In genomic region chr13:113898391-113898790, GRCh38 we compare ENCODE assay signal across 19 cellular contexts.
"Had no signal": no experiment of that assay in that cellular context is flagged by ENCODE, and none has a peak within 500 bp of the region (broad histone marks: within the 10 kb centered on the region; RNA-seq: fewer than 3 reads in every experiment).

No MANE protein-coding gene starts in this region.

- H3K27ac ChIP-seq: left lung, skin epidermis had no signal

- H3K4me1 ChIP-seq: left lung had no signal

- H3K27ac Mint-ChIP-seq: activated B cell treated with CpG ODN at 0.5 μM for 24 hours; activated CD4-positive, alpha-beta T cell treated with anti-CD3 and anti-CD28 coated beads, Interleukin-2, amount 10 ng/mL, durations not matched to agents 24 days and 14 days; activated naive CD4-positive, alpha-beta T cell treated with anti-CD3 and anti-CD28 coated beads, Interleukin-2, amount 50 U/mL, for 72 hours; activated T-cell treated with anti-CD3 and anti-CD28 coated beads, Interleukin-2, amount 50 U/mL, for 24 hours; brain; dendritic cell treated with granulocyte-macrophage colony-stimulating factor and Interleukin-4, amounts not matched to agents 40 ng/mL and 50 ng/mL, for 4 days; effector memory CD8-positive, alpha-beta T cell; natural killer cell; T-helper 2 cell treated with Interferon-gamma antibody and Interleukin-4, amounts not matched to agents 5 μg/mL and 100 μg/mL, for 36 hours had no signal

- H3K4me3 ChIP-seq: gastroesophageal sphincter, left lung, mucosa of descending colon, skin epidermis, tibial nerve had no signal

- H3K36me3 Mint-ChIP-seq: activated naive CD4-positive, alpha-beta T cell treated with anti-CD3 and anti-CD28 coated beads, Interleukin-2, amount 50 U/mL, for 72 hours; brain; natural killer cell had no signal

- H3K9me3 ChIP-seq: gastroesophageal sphincter, left lung, mucosa of descending colon had no signal

- H3K4me1 Mint-ChIP-seq: activated B cell treated with CpG ODN at 0.5 μM for 24 hours; activated CD4-positive, alpha-beta T cell treated with anti-CD3 and anti-CD28 coated beads, Interleukin-2, amount 10 ng/mL, durations not matched to agents 24 days and 14 days; natural killer cell had no signal

- DNase-seq: activated B cell treated with CpG ODN at 0.5 μM for 24 hours; activated CD4-positive, alpha-beta T cell treated with anti-CD3 and anti-CD28 coated beads, Interleukin-2, amount 10 ng/mL, durations not matched to agents 24 days and 14 days; activated gamma-delta T cell; activated T-cell treated with anti-CD3 and anti-CD28 coated beads, Interleukin-2, amount 50 U/mL, for 24 hours; amygdala; effector memory CD8-positive, alpha-beta T cell; kidney; left lung; mucosa of descending colon; natural killer cell; stimulated activated CD4-positive, alpha-beta T cell treated with anti-CD3 and anti-CD28 coated beads, Interleukin-4, amount 100 ng/mL, for 24 hours; stimulated activated naive CD4-positive, alpha-beta T cell had no signal

- H3K9me3 Mint-ChIP-seq: activated B cell treated with CpG ODN at 0.5 μM for 24 hours; activated CD4-positive, alpha-beta T cell treated with anti-CD3 and anti-CD28 coated beads, Interleukin-2, amount 10 ng/mL, durations not matched to agents 24 days and 14 days; activated naive CD4-positive, alpha-beta T cell treated with anti-CD3 and anti-CD28 coated beads, Interleukin-2, amount 50 U/mL, for 72 hours; activated T-cell treated with anti-CD3 and anti-CD28 coated beads, Interleukin-2, amount 50 U/mL, for 24 hours; dendritic cell treated with granulocyte-macrophage colony-stimulating factor and Interleukin-4, amounts not matched to agents 40 ng/mL and 50 ng/mL, for 4 days; effector memory CD8-positive, alpha-beta T cell; natural killer cell; T-helper 2 cell treated with Interferon-gamma antibody and Interleukin-4, amounts not matched to agents 5 μg/mL and 100 μg/mL, for 36 hours had no signal

- H3K36me3 ChIP-seq: gastroesophageal sphincter, left lung, tibial nerve had no signal

- H3K27me3 ChIP-seq: gastroesophageal sphincter, tibial nerve had no signal

- H3K4me3 Mint-ChIP-seq: activated B cell treated with CpG ODN at 0.5 μM for 24 hours; activated CD4-positive, alpha-beta T cell treated with anti-CD3 and anti-CD28 coated beads, Interleukin-2, amount 10 ng/mL, durations not matched to agents 24 days and 14 days; activated T-cell treated with anti-CD3 and anti-CD28 coated beads, Interleukin-2, amount 50 U/mL, for 24 hours; brain; dendritic cell treated with granulocyte-macrophage colony-stimulating factor and Interleukin-4, amounts not matched to agents 40 ng/mL and 50 ng/mL, for 4 days; effector memory CD8-positive, alpha-beta T cell; natural killer cell; T-helper 2 cell treated with Interferon-gamma antibody and Interleukin-4, amounts not matched to agents 5 μg/mL and 100 μg/mL, for 36 hours had no signal

- ATAC-seq: activated naive CD4-positive, alpha-beta T cell treated with anti-CD3 and anti-CD28 coated beads, Interleukin-2, amount 50 U/mL, for 72 hours; effector memory CD8-positive, alpha-beta T cell; gastroesophageal sphincter; mucosa of descending colon; natural killer cell had no signal
